In genomic region chr1:998905-999796, GRCh38 we compare ENCODE assay signal across 9 cellular contexts. TPM values are rescaled to one million over a fixed set of nuclear protein-coding genes. Genes with fewer than 3 reads are reported as not detected.
DNase-seq lines count a peak whose midpoint lies in the region; ATAC-seq and TF ChIP-seq lines count a peak whose summit lies in the region.
"Had no signal": no experiment of that assay in that cellular context is flagged by ENCODE, and none has a peak within 500 bp of the region (broad histone marks: within the 10 kb centered on the region; RNA-seq: fewer than 3 reads in every experiment).

No MANE protein-coding gene starts in this region.

- in situ Hi-C loops in astrocyte of the cerebellum (cut with HindIII; ENCODE audit: low sequenced_read_pairs): no loop called here

- no peaks in the 10 kb centered on the region for H3K9me3 Mint-ChIP-seq in HFFc6
- H3K9me3 Mint-ChIP-seq in stimulated activated naive CD8-positive, alpha-beta T cell treated with anti-CD3 and anti-CD28 coated beads, Interleukin-15, amount 100 ng/mL, for 72 hours: no peaks in the 10 kb centered on the region
- H3K9me3 Mint-ChIP-seq: dendritic cell treated with granulocyte-macrophage colony-stimulating factor and Interleukin-4, amounts not matched to agents 40 ng/mL and 50 ng/mL, for 4 days had no signal

- peak overlapping the region; percentile 43 for H3K4me3 ChIP-seq in astrocyte of the cerebellum (ENCODE audit: low read depth, low read length)

- TF ChIP-seq CTCF in HFFc6 (IDR thresholded peaks at IDR 0.05) (no peak), astrocyte of the cerebellum (IDR thresholded peaks at IDR 0.05; ENCODE audit: low read depth, low read length, missing control alignments) (no peak)

- DNase-seq in AG20443 (ENCODE audit: low spot score): peak; percentile 55
- no peak for DNase-seq in HFFc6
- DNase-seq in astrocyte of the cerebellum (ENCODE audit: low read depth): no peak
- DNase-seq in iris pigment epithelial cell (ENCODE audit: low read depth): peak; percentile 22
- peak in 1 of 2 donors; percentile 38 for DNase-seq in stimulated activated naive CD8-positive, alpha-beta T cell treated with anti-CD3 and anti-CD28 coated beads, Interleukin-15, amount 100 ng/mL, for 72 hours
- no peak for DNase-seq in mucosa of gallbladder (ENCODE audit: low spot score)

- H3K36me3 Mint-ChIP-seq in HFFc6 (ENCODE audit: low read depth): no peaks in the 10 kb centered on the region

- H3K27ac Mint-ChIP-seq in HFFc6: no peak overlapping the region
- no peak overlapping the region for H3K27ac Mint-ChIP-seq in stimulated activated naive CD8-positive, alpha-beta T cell treated with anti-CD3 and anti-CD28 coated beads, Interleukin-15, amount 100 ng/mL, for 72 hours
- H3K27ac Mint-ChIP-seq: dendritic cell treated with granulocyte-macrophage colony-stimulating factor and Interleukin-4, amounts not matched to agents 40 ng/mL and 50 ng/mL, for 4 days had no signal

- H3K4me1 Mint-ChIP-seq in HFFc6 (ENCODE audit: low read depth): peaks cover 11% of the 10 kb centered on the region
- peaks cover 45% of the 10 kb centered on the region for H3K4me1 Mint-ChIP-seq in stimulated activated naive CD8-positive, alpha-beta T cell treated with anti-CD3 and anti-CD28 coated beads, Interleukin-15, amount 100 ng/mL, for 72 hours

- H3K4me3 Mint-ChIP-seq in HFFc6: peak overlapping the region; percentile 71
- peak overlapping the region; percentile 57 to 58 for H3K4me3 Mint-ChIP-seq in stimulated activated naive CD8-positive, alpha-beta T cell treated with anti-CD3 and anti-CD28 coated beads, Interleukin-15, amount 100 ng/mL, for 72 hours

- H3K27me3 Mint-ChIP-seq in HFFc6 (ENCODE audit: insufficient read depth): peaks cover 9% of the 10 kb centered on the region
- H3K27me3 Mint-ChIP-seq in stimulated activated naive CD8-positive, alpha-beta T cell treated with anti-CD3 and anti-CD28 coated beads, Interleukin-15, amount 100 ng/mL, for 72 hours: peaks cover 81% of the 10 kb centered on the region

- ATAC-seq in stimulated activated naive CD8-positive, alpha-beta T cell treated with anti-CD3 and anti-CD28 coated beads, Interleukin-15, amount 100 ng/mL, for 72 hours: peak; percentile 14
- ATAC-seq in GM18868 (IDR thresholded peaks at IDR 0.05; ENCODE audit: unreplicated experiment): no peak
- ATAC-seq in GM21367 (IDR thresholded peaks at IDR 0.05; ENCODE audit: unreplicated experiment): no peak

RNA-seq across cellular contexts. Expression of gene HES4, which starts 0.7 kb away (rescaled TPM):
- total RNA-seq in HFFc6 (2021; fragmentation: NEBNext Ultra II Directional; extraction: Animal tissue kit (Norgen Biotek cat#: 25700)): 10 to 100 TPM; 14.1 to 17.4 (median 15.6) TPM
- 25.6 TPM for total RNA-seq in mucosa of gallbladder

RNA-seq across cellular contexts. Expression of gene ISG15, which starts 14.1 kb away (rescaled TPM):
- total RNA-seq in HFFc6 (2021; fragmentation: NEBNext Ultra II Directional; extraction: Animal tissue kit (Norgen Biotek cat#: 25700)): 10 to 100 TPM; 38.4 to 89.1 (median 42.1) TPM
- total RNA-seq in mucosa of gallbladder: 41.5 TPM

RNA-seq across cellular contexts. Expression of gene PERM1, which starts 17.3 kb away (rescaled TPM):
- total RNA-seq in HFFc6 (2021; fragmentation: NEBNext Ultra II Directional; extraction: Animal tissue kit (Norgen Biotek cat#: 25700)): under 1 TPM in 2 of 6 experiments, not detected in 4; 0.17 to 0.18 TPM
- total RNA-seq in mucosa of gallbladder: 0.35 TPM

RNA-seq across cellular contexts. Expression of gene AGRN, which starts 20.8 kb away (rescaled TPM):
- total RNA-seq in HFFc6 (2021; fragmentation: NEBNext Ultra II Directional; extraction: Animal tissue kit (Norgen Biotek cat#: 25700)): 100 to 1,000 TPM; 131 to 164 (median 140) TPM
- total RNA-seq in mucosa of gallbladder: 311 TPM

RNA-seq across cellular contexts. Expression of gene PLEKHN1, which starts 32.9 kb away (rescaled TPM):
- total RNA-seq in HFFc6 (2021; fragmentation: NEBNext Ultra II Directional; extraction: Animal tissue kit (Norgen Biotek cat#: 25700)): 1 to 10 TPM; 5.2 to 6.9 (median 6.0) TPM
- total RNA-seq in mucosa of gallbladder: 1.8 TPM

Comparison
In these comparisons a context has a peak if more than half of its experiments do, and no peak if none do; other contexts are left out.
1. DNase-seq: peak in AG20443 (single experiment) and iris pigment epithelial cell (single experiment); none in HFFc6 (single experiment), astrocyte of the cerebellum (single experiment) and mucosa of gallbladder (single experiment).